ENCODE assay signal across 2 cellular contexts in the genomic region with DNA sequence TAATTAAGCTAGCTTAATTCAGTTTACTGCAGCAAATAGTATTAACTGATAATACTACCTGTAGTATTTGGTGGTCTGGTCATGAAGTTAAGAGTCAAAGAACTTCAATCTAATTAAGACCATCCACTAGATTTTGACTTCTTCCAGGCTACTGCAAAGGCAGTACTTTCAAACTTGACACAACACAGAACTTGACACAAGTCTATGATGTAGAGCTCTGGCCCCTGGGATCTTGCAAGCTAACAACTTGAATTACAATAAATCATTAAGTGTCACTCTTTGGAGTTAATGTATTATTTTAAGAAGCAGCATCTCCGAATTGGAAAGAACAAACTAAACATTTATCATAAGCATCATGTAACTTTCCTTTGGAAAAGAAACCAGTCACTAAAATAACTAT.
TF ChIP-seq lines count a peak whose summit lies in the region.

No MANE protein-coding gene starts in this region.

TF ChIP-seq in SK-N-SH treated with all-trans-retinoic acid at 6 μM for 48 hours, 23 proteins besides CTCF, POLR2A, EP300 and RAD21:
- TF ChIP-seq, protein P1, sequence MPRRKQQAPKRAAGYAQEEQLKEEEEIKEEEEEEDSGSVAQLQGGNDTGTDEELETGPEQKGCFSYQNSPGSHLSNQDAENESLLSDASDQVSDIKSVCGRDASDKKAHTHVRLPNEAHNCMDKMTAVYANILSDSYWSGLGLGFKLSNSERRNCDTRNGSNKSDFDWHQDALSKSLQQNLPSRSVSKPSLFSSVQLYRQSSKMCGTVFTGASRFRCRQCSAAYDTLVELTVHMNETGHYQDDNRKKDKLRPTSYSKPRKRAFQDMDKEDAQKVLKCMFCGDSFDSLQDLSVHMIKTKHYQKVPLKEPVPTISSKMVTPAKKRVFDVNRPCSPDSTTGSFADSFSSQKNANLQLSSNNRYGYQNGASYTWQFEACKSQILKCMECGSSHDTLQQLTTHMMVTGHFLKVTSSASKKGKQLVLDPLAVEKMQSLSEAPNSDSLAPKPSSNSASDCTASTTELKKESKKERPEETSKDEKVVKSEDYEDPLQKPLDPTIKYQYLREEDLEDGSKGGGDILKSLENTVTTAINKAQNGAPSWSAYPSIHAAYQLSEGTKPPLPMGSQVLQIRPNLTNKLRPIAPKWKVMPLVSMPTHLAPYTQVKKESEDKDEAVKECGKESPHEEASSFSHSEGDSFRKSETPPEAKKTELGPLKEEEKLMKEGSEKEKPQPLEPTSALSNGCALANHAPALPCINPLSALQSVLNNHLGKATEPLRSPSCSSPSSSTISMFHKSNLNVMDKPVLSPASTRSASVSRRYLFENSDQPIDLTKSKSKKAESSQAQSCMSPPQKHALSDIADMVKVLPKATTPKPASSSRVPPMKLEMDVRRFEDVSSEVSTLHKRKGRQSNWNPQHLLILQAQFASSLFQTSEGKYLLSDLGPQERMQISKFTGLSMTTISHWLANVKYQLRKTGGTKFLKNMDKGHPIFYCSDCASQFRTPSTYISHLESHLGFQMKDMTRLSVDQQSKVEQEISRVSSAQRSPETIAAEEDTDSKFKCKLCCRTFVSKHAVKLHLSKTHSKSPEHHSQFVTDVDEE (CRISPR knock-in tag; IDR thresholded peaks at IDR 0.05) = peak; percentile 87
- TF ChIP-seq TOX (CRISPR knock-in tag; IDR thresholded peaks at IDR 0.05; ENCODE audit: borderline replicate concordance) (no peak), ISL1 (CRISPR knock-in tag; IDR thresholded peaks at IDR 0.05) (peak; percentile 77), ZC3H10 (CRISPR knock-in tag; IDR thresholded peaks at IDR 0.05) (no peak), SNAI2 (CRISPR knock-in tag; IDR thresholded peaks at IDR 0.05) (0 out of 2 replicates have a peak, but pooled peaks have one; percentile 59), ZNF565 (CRISPR knock-in tag; conservative IDR thresholded peaks at IDR 0.05; ENCODE audit: low read depth) (no peak), TCF4 (CRISPR knock-in tag; IDR thresholded peaks at IDR 0.05; ENCODE audit: borderline replicate concordance) (peak; percentile 59; the same call in 1 of the 2 replicates), ESRRG (CRISPR knock-in tag; IDR thresholded peaks at IDR 0.05) (0 out of 2 replicates have a peak, but pooled peaks have one; percentile 58), GLIS3 (CRISPR knock-in tag; IDR thresholded peaks at IDR 0.05) (no peak)
- TF ChIP-seq, protein P2, sequence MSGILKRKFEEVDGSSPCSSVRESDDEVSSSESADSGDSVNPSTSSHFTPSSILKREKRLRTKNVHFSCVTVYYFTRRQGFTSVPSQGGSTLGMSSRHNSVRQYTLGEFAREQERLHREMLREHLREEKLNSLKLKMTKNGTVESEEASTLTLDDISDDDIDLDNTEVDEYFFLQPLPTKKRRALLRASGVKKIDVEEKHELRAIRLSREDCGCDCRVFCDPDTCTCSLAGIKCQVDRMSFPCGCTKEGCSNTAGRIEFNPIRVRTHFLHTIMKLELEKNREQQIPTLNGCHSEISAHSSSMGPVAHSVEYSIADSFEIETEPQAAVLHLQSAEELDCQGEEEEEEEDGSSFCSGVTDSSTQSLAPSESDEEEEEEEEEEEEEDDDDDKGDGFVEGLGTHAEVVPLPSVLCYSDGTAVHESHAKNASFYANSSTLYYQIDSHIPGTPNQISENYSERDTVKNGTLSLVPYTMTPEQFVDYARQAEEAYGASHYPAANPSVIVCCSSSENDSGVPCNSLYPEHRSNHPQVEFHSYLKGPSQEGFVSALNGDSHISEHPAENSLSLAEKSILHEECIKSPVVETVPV (CRISPR knock-in tag; IDR thresholded peaks at IDR 0.05) = no peak
- TF ChIP-seq, protein P3, sequence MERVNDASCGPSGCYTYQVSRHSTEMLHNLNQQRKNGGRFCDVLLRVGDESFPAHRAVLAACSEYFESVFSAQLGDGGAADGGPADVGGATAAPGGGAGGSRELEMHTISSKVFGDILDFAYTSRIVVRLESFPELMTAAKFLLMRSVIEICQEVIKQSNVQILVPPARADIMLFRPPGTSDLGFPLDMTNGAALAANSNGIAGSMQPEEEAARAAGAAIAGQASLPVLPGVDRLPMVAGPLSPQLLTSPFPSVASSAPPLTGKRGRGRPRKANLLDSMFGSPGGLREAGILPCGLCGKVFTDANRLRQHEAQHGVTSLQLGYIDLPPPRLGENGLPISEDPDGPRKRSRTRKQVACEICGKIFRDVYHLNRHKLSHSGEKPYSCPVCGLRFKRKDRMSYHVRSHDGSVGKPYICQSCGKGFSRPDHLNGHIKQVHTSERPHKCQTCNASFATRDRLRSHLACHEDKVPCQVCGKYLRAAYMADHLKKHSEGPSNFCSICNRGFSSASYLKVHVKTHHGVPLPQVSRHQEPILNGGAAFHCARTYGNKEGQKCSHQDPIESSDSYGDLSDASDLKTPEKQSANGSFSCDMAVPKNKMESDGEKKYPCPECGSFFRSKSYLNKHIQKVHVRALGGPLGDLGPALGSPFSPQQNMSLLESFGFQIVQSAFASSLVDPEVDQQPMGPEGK (CRISPR knock-in tag; IDR thresholded peaks at IDR 0.05; ENCODE audit: borderline replicate concordance) = no peak

TF ChIP-seq in SK-N-SH, 30 proteins besides CTCF, POLR2A, EP300 and RAD21 (continued from another document):
- TF ChIP-seq, protein P4, sequence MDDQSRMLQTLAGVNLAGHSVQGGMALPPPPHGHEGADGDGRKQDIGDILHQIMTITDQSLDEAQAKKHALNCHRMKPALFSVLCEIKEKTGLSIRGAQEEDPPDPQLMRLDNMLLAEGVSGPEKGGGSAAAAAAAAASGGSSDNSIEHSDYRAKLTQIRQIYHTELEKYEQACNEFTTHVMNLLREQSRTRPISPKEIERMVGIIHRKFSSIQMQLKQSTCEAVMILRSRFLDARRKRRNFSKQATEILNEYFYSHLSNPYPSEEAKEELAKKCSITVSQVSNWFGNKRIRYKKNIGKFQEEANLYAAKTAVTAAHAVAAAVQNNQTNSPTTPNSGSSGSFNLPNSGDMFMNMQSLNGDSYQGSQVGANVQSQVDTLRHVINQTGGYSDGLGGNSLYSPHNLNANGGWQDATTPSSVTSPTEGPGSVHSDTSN (IDR thresholded peaks at IDR 0.05) = no peak
- TF ChIP-seq FOXM1 (IDR thresholded peaks at IDR 0.05; ENCODE audit: low read depth) = no peak
- TF ChIP-seq, protein P5, sequence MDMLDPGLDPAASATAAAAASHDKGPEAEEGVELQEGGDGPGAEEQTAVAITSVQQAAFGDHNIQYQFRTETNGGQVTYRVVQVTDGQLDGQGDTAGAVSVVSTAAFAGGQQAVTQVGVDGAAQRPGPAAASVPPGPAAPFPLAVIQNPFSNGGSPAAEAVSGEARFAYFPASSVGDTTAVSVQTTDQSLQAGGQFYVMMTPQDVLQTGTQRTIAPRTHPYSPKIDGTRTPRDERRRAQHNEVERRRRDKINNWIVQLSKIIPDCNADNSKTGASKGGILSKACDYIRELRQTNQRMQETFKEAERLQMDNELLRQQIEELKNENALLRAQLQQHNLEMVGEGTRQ (IDR thresholded peaks at IDR 0.05; ENCODE audit: borderline replicate concordance, low read depth, low read length) = no peak
- TF ChIP-seq TAF1 (IDR thresholded peaks at IDR 0.05; ENCODE audit: borderline replicate concordance, low read depth, low read length) = no peak
- TF ChIP-seq, protein P6, sequence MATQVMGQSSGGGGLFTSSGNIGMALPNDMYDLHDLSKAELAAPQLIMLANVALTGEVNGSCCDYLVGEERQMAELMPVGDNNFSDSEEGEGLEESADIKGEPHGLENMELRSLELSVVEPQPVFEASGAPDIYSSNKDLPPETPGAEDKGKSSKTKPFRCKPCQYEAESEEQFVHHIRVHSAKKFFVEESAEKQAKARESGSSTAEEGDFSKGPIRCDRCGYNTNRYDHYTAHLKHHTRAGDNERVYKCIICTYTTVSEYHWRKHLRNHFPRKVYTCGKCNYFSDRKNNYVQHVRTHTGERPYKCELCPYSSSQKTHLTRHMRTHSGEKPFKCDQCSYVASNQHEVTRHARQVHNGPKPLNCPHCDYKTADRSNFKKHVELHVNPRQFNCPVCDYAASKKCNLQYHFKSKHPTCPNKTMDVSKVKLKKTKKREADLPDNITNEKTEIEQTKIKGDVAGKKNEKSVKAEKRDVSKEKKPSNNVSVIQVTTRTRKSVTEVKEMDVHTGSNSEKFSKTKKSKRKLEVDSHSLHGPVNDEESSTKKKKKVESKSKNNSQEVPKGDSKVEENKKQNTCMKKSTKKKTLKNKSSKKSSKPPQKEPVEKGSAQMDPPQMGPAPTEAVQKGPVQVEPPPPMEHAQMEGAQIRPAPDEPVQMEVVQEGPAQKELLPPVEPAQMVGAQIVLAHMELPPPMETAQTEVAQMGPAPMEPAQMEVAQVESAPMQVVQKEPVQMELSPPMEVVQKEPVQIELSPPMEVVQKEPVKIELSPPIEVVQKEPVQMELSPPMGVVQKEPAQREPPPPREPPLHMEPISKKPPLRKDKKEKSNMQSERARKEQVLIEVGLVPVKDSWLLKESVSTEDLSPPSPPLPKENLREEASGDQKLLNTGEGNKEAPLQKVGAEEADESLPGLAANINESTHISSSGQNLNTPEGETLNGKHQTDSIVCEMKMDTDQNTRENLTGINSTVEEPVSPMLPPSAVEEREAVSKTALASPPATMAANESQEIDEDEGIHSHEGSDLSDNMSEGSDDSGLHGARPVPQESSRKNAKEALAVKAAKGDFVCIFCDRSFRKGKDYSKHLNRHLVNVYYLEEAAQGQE (IDR thresholded peaks at IDR 0.05; ENCODE audit: low read depth, low read length) = no peak
- no peak for TF ChIP-seq YY1 (IDR thresholded peaks at IDR 0.05; ENCODE audit: low read depth)
- TF ChIP-seq SIN3A (IDR thresholded peaks at IDR 0.05; ENCODE audit: borderline replicate concordance, low read depth, low read length) = no peak
